Comparison of ENCODE assay signal across 8 cellular contexts in the genomic region with DNA sequence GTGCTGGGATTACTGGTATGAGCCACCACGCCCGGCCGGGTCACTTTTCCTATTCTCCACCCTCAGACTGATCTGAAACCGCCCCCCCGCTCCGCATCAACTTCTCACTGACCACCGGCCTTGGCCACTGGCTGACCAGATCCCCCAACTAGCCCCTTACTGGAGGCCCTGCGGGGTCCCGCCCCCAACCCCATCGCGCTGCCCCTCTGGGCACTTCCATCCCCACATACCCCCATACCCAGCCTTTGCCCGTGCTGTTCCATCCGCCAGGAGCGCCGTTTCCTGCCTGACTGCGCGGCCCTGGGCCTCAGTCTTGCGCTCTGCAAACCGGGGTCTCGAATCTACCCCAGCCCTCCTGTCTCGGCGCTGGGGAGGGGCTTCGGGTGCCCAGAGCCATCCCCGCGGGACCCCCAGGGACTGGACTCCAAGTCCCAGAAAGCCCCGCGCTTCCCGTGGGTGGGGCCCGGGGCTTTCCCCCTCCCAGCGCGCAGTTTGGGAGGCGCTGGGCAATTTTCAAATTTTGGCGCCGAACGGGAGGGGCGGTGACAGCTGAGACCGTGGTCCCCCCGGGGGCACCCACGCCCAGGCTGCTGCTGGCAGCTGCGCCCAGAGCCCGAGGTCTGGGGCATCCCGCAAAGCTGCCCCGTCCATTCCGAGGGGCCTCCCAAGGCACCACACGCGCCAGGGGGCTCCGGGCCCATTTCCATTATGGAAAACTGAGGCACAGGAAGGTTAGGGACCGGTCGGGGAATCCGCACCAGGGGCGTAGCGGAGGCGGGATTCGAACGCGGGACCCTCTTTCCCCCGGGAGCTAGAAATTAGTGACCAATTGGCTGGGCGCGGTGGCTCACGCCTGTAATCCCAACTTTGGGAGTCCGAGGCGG. TPM values are rescaled to one million over a fixed set of nuclear protein-coding genes. Genes with fewer than 3 reads are reported as not detected.
DNase-seq lines count a peak whose midpoint lies in the region; ATAC-seq and TF ChIP-seq lines count a peak whose summit lies in the region.

No MANE protein-coding gene starts in this region.

- POLR2A ChIA-PET in activated CD8-positive, alpha-beta T cell treated with anti-CD3 and anti-CD28 coated beads, Interleukin-2, amount 10 ng/mL, durations not matched to agents 7 days and 5 days (lab: Charles Lee), result interaction anchor here (1.2 to 5.7 kb wide), 5 partner anchors 11 to 159 kb away, joined by 3 to 46 read pairs (median 4); a partner anchor contains a TSS

- intact Hi-C loops in testis (cut with DNase I; ENCODE audit: low total_unique reads), result no loop called here

- CTCF ChIA-PET in activated CD8-positive, alpha-beta T cell treated with anti-CD3 and anti-CD28 coated beads, Interleukin-2, amount 10 ng/mL, durations not matched to agents 7 days and 5 days (lab: Charles Lee), result interaction anchor here (0.7 to 4.2 kb wide), 6 partner anchors 12 to 379 kb away, joined by 3 to 21 read pairs (median 4); a partner anchor contains a TSS

- peak; percentile 17 for TF ChIP-seq CTCF in epithelial cell of proximal tubule (conservative IDR thresholded peaks at IDR 0.05; ENCODE audit: low read depth, low read length)
- TF ChIP-seq CTCF in testis (IDR thresholded peaks at IDR 0.05), result no peak

- no peaks in the 10 kb centered on the region for H3K9me3 ChIP-seq in testis

- peak overlapping the region; percentile 91 for H3K27ac Mint-ChIP-seq in activated CD8-positive, alpha-beta T cell treated with anti-CD3 and anti-CD28 coated beads, Interleukin-2, amount 10 ng/mL, durations not matched to agents 7 days and 5 days

- H3K36me3 ChIP-seq in testis (ENCODE audit: low read depth, missing control alignments), result no peaks in the 10 kb centered on the region

- peaks cover 7% of the 10 kb centered on the region for H3K36me3 Mint-ChIP-seq in activated CD8-positive, alpha-beta T cell treated with anti-CD3 and anti-CD28 coated beads, Interleukin-2, amount 10 ng/mL, durations not matched to agents 7 days and 5 days (ENCODE audit: low read depth)

- H3K4me1 ChIP-seq in testis, result peaks cover 10% of the 10 kb centered on the region

- no peaks in the 10 kb centered on the region for H3K27me3 ChIP-seq in testis

- no peaks in the 10 kb centered on the region for H3K27me3 Mint-ChIP-seq in activated CD8-positive, alpha-beta T cell treated with anti-CD3 and anti-CD28 coated beads, Interleukin-2, amount 10 ng/mL, durations not matched to agents 7 days and 5 days (ENCODE audit: low read depth)

- no peak for TF ChIP-seq POLR2A in testis (IDR thresholded peaks at IDR 0.05)

- no peak overlapping the region for H3K27ac ChIP-seq in testis

- DNase-seq in NCI-H2029 treated with DMSO at 0.1 percent for 48 hours (lab: John Stamatoyannopoulos, UW), result peak; percentile 10
- DNase-seq in NCI-H2029 (lab: John Stamatoyannopoulos, UW), result no peak
- peak; percentile 89 for DNase-seq in M059J (ENCODE audit: low read depth)
- DNase-seq in activated CD8-positive, alpha-beta T cell treated with anti-CD3 and anti-CD28 coated beads, Interleukin-2, amount 10 ng/mL, durations not matched to agents 7 days and 5 days, result peak; percentile 83
- DNase-seq in epithelial cell of proximal tubule (ENCODE audit: low read depth), result no peak
- peak; percentile 79 for DNase-seq in myocyte (ENCODE audit: low read depth)
- DNase-seq in testis, result peak; percentile 60

- H3K4me1 Mint-ChIP-seq in activated CD8-positive, alpha-beta T cell treated with anti-CD3 and anti-CD28 coated beads, Interleukin-2, amount 10 ng/mL, durations not matched to agents 7 days and 5 days (ENCODE audit: low read depth), result peaks cover 22% of the 10 kb centered on the region

- WGBS in testis, 2 donors, result 1 to 5% methylated on average over 28 to 51 of the region's 62 CpGs

- peak overlapping the region; percentile 91 for H3K4me3 Mint-ChIP-seq in activated CD8-positive, alpha-beta T cell treated with anti-CD3 and anti-CD28 coated beads, Interleukin-2, amount 10 ng/mL, durations not matched to agents 7 days and 5 days

- H3K4me3 ChIP-seq in epithelial cell of proximal tubule (ENCODE audit: low read depth, low read length) (peak overlapping the region; percentile 78), testis (peak overlapping the region; percentile 36 to 63)

- ATAC-seq in activated CD8-positive, alpha-beta T cell treated with anti-CD3 and anti-CD28 coated beads, Interleukin-2, amount 10 ng/mL, durations not matched to agents 7 days and 5 days, result peak; percentile 81
- ATAC-seq in GM19455 (IDR thresholded peaks at IDR 0.05; ENCODE audit: unreplicated experiment), result no peak

- H3K9me3 Mint-ChIP-seq in activated CD8-positive, alpha-beta T cell treated with anti-CD3 and anti-CD28 coated beads, Interleukin-2, amount 10 ng/mL, durations not matched to agents 7 days and 5 days (ENCODE audit: insufficient read depth), result no peaks in the 10 kb centered on the region

RNA-seq across cellular contexts. Expression of a gene that starts 5.2 kb away (rescaled TPM):
- total RNA-seq in M059J (2014; rRNA removed; shearing (Covaris generic)), result 57.9 and 114 TPM in 2 replicates
- 100 to 1,000 TPM; 108 to 119 TPM for total RNA-seq in activated CD8-positive, alpha-beta T cell treated with anti-CD3 and anti-CD28 coated beads, Interleukin-2, amount 10 ng/mL, durations not matched to agents 7 days and 5 days
- total RNA-seq in epithelial cell of proximal tubule, result 136 and 246 TPM in 2 replicates
- total RNA-seq in myocyte, result 30.7 and 34.3 TPM in 2 replicates
- polyA plus RNA-seq in myocyte (2012), result 20.6 TPM
- 10 to 100 TPM; 69.4 to 69.7 TPM for total RNA-seq in testis
- polyA plus RNA-seq in testis (ENCODE audit: insufficient read depth, low read depth, low replicate concordance), result 77.4 TPM

RNA-seq across cellular contexts. Expression of a gene that starts 13.9 kb away (rescaled TPM):
- total RNA-seq in M059J (2014; rRNA removed; shearing (Covaris generic)), result 38.8 and 54.0 TPM in 2 replicates
- 10 to 100 TPM; 59.2 to 61.4 TPM for total RNA-seq in activated CD8-positive, alpha-beta T cell treated with anti-CD3 and anti-CD28 coated beads, Interleukin-2, amount 10 ng/mL, durations not matched to agents 7 days and 5 days
- total RNA-seq in epithelial cell of proximal tubule, result 29.2 and 35.7 TPM in 2 replicates
- total RNA-seq in myocyte, result 8.6 and 16.9 TPM in 2 replicates
- polyA plus RNA-seq in myocyte (2012), result 144 TPM
- 10 to 100 TPM; 30.5 to 59.7 TPM for total RNA-seq in testis
- 16.9 TPM for polyA plus RNA-seq in testis (ENCODE audit: insufficient read depth, low read depth, low replicate concordance)

RNA-seq across cellular contexts. Expression of a gene that starts 34.6 kb away (rescaled TPM):
- total RNA-seq in M059J (2014; rRNA removed; shearing (Covaris generic)), result 38.5 and 48.3 TPM in 2 replicates
- 10 to 100 TPM; 75.1 to 80.2 TPM for total RNA-seq in activated CD8-positive, alpha-beta T cell treated with anti-CD3 and anti-CD28 coated beads, Interleukin-2, amount 10 ng/mL, durations not matched to agents 7 days and 5 days
- 100 and 118 TPM in 2 replicates for total RNA-seq in epithelial cell of proximal tubule
- total RNA-seq in myocyte, result 69.4 and 73.7 TPM in 2 replicates
- 121 TPM for polyA plus RNA-seq in myocyte (2012)
- 10 to 100 TPM; 57.5 to 60.6 TPM for total RNA-seq in testis
- polyA plus RNA-seq in testis (ENCODE audit: insufficient read depth, low read depth, low replicate concordance), result 66.6 TPM

Comparison
In these comparisons a context has a peak if more than half of its experiments do, and no peak if none do; other contexts are left out.
1. DNase-seq: peak in NCI-H2029 treated with DMSO at 0.1 percent for 48 hours (single experiment), M059J (single experiment), activated CD8-positive, alpha-beta T cell treated with anti-CD3 and anti-CD28 coated beads, Interleukin-2, amount 10 ng/mL, durations not matched to agents 7 days and 5 days (single experiment), myocyte (single experiment) and testis (single experiment); none in NCI-H2029 (single experiment) and epithelial cell of proximal tubule (single experiment).